ENCODE assay signal across 8 cellular contexts in genomic region chr3:31288641-31289100, GRCh38.
DNase-seq lines count a peak whose midpoint lies in the region; ATAC-seq and TF ChIP-seq lines count a peak whose summit lies in the region.

No MANE protein-coding gene starts in this region.

- intact Hi-C loops in left ventricle myocardium inferior (cut with micrococcal nuclease), result no loop called here
- intact Hi-C loops in thyroid gland (cut with DNase I), result no loop called here

- H3K27me3 ChIP-seq in left ventricle myocardium inferior (ENCODE audit: low read depth) (no peaks in the 10 kb centered on the region), thyroid gland (no peaks in the 10 kb centered on the region)

- ATAC-seq in HG03520 (IDR thresholded peaks at IDR 0.05; ENCODE audit: unreplicated experiment), result no peak
- no peak for ATAC-seq in HG03097 (IDR thresholded peaks at IDR 0.05; ENCODE audit: low FRiP score, unreplicated experiment)

- peaks cover 9% of the 10 kb centered on the region for H3K4me1 ChIP-seq in left ventricle myocardium inferior
- no peaks in the 10 kb centered on the region for H3K4me1 ChIP-seq in thyroid gland

- 56 to 76% methylated on average over 8 of the region's 8 CpGs for WGBS in thyroid gland, 2 donors

- H3K36me3 ChIP-seq in left ventricle myocardium inferior (no peaks in the 10 kb centered on the region), thyroid gland (no peaks in the 10 kb centered on the region)

- H3K27ac ChIP-seq in left ventricle myocardium inferior (replicated peaks) (peak overlapping the region; percentile 37), thyroid gland (no peak overlapping the region)

- H3K9me3 ChIP-seq in left ventricle myocardium inferior (replicated peaks), result no peaks in the 10 kb centered on the region
- H3K9me3 ChIP-seq in thyroid gland, result no peaks in the 10 kb centered on the region

- TF ChIP-seq CTCF in left ventricle myocardium inferior (IDR thresholded peaks at IDR 0.05; ENCODE audit: borderline replicate concordance) (no peak), thyroid gland (IDR thresholded peaks at IDR 0.05) (no peak)

- DNase-seq in LoVo (ENCODE audit: low spot score), result peak; percentile 90
- DNase-seq in activated T-cell treated with anti-CD3 and anti-CD28 coated beads for 4 hours, result peak; percentile 1
- DNase-seq in left ventricle myocardium inferior, result peak; percentile 21
- DNase-seq in stimulated activated CD4-positive, alpha-beta T cell treated with anti-CD3 and anti-CD28 coated beads, Interleukin-15, amount 100 ng/mL, for 48 hours (ENCODE audit: low read depth in 2 of 2), result peak; percentile 3 to 25
- no peak for DNase-seq in NCI-H2107 (lab: John Stamatoyannopoulos, UW)
- DNase-seq in thyroid gland, result no peak

- TF ChIP-seq POLR2A in thyroid gland (IDR thresholded peaks at IDR 0.05), result no peak

- H3K4me3 ChIP-seq in left ventricle myocardium inferior (no peak overlapping the region), thyroid gland (replicated peaks in 1 of 3) (no peak overlapping the region)

Comparison
In these comparisons a context has a peak if more than half of its experiments do, and no peak if none do; other contexts are left out.
1. DNase-seq: peak in LoVo (single experiment), activated T-cell treated with anti-CD3 and anti-CD28 coated beads for 4 hours (single experiment), left ventricle myocardium inferior (single experiment) and stimulated activated CD4-positive, alpha-beta T cell treated with anti-CD3 and anti-CD28 coated beads, Interleukin-15, amount 100 ng/mL, for 48 hours (2 of 2); none in NCI-H2107 (single experiment) and thyroid gland (0 of 2).